22 cellular contexts compared by ENCODE assay signal in the genomic region with DNA sequence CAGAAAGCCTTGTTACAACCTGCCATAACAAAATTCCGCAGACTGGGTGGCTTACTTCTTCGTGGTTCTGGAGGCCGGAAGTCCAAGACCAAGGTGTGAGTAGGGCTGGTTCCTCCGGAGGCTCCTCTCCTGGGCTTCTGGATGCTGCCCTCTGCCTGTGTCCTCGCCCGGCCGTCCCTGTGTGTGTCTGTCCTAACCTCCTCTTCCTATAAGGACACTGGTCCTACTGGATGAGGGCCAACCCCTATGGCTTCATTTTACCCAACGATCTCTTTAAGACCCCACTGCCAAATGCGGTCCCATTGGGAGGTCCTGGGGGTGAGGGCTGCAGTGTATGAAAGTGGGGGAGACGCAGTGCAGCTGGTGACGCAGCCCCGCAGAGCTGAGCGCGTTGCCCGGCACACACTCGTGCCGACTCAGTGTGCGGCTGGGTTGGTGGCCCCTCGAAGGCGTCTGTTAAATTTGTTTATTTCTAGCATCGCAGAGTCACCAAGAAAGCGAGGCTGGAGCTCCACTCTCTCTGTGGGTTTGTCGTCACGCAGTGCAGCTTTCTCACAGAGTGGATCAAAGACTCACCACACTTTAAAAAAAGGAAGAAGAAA.
"Had no signal": no experiment of that assay in that cellular context is flagged by ENCODE, and none has a peak within 500 bp of the region (broad histone marks: within the 10 kb centered on the region; RNA-seq: fewer than 3 reads in every experiment).

No MANE protein-coding gene starts in this region.

- H3K27ac ChIP-seq: ascending aorta, body of pancreas, SJCRH30, VCaP had no signal

- H3K9me3 ChIP-seq: ascending aorta, body of pancreas, SJCRH30, SK-N-SH had no signal

- H3K27me3 ChIP-seq: ascending aorta, body of pancreas had no signal

- DNase-seq: activated CD4-positive, alpha-beta memory T cell treated with anti-CD3 and anti-CD28 coated beads for 36 hours; activated CD4-positive, alpha-beta T cell treated with anti-CD3 and anti-CD28 coated beads, Interleukin-2, amount 10 ng/mL, durations not matched to agents 7 days and 5 days; activated CD4-positive, CD25-positive, alpha-beta regulatory T cell; activated CD8-positive, alpha-beta memory T cell treated with anti-CD3 and anti-CD28 coated beads for 24 hours; activated effector memory CD4-positive, alpha-beta T cell treated with anti-CD3 and anti-CD28 coated beads, Interleukin-2, amount 50 U/mL, for 16 hours; activated naive CD4-positive, alpha-beta T cell treated with Interleukin-2 at 50 U/mL for 16 hours; activated naive CD8-positive, alpha-beta T cell treated with anti-CD3 and anti-CD28 coated beads, Interleukin-2, amount 50 U/mL, for 24 hours; activated T-cell treated with anti-CD3 and anti-CD28 coated beads, Interleukin-2, amount 50 U/mL, for 4 hours; amniotic stem cell; body of pancreas; NCI-H1105; NCI-H187; NCI-H2081; NCI-H510A treated with DMSO at 0.1 percent for 48 hours; NCI-H69; PC-3; SJCRH30; SK-N-SH; T-helper 1 cell had no signal

- H3K4me1 ChIP-seq: ascending aorta, body of pancreas, SJCRH30 had no signal

- H3K9ac ChIP-seq: SK-N-SH had no signal

- H3K36me3 ChIP-seq: ascending aorta, SJCRH30 had no signal

- H3K4me3 ChIP-seq: ascending aorta, body of pancreas, SJCRH30 had no signal

- ATAC-seq: activated naive CD4-positive, alpha-beta T cell treated with anti-CD3 and anti-CD28 coated beads, Interleukin-2, amount 50 U/mL, for 72 hours; activated naive CD8-positive, alpha-beta T cell treated with anti-CD3 and anti-CD28 coated beads, Interleukin-2, amount 50 U/mL, for 24 hours; activated T-cell treated with anti-CD3 and anti-CD28 coated beads, Interleukin-2, amount 50 U/mL, for 4 hours; body of pancreas; PC-3 had no signal

- H3K4me2 ChIP-seq: SK-N-SH had no signal
